Comparison of ENCODE assay signal across 9 cellular contexts in the genomic region with DNA sequence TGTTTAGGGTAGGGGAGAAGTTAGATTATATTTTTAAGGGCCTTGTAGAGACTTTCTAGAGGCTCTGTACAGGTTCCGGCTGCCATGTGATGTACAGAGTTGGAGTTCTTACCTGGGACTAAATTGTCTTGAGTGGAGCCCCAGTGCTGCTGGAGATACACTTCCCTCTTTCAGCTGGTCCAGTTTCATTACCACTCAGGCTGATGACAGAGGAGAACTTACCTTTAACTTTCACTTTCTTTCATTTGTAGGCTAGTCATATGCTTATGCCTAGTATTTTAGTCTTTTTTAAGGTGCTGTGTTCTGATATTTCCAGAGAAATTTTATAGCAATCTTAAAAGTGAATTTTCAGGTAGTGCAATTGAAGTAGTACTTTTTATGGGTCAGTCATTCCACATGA.
DNase-seq lines count a peak whose midpoint lies in the region; ATAC-seq and TF ChIP-seq lines count a peak whose summit lies in the region.
"Had no signal": no experiment of that assay in that cellular context is flagged by ENCODE, and none has a peak within 500 bp of the region (broad histone marks: within the 10 kb centered on the region; RNA-seq: fewer than 3 reads in every experiment).

No MANE protein-coding gene starts in this region.

- H3K23ac ChIP-seq in neuronal stem cell (ENCODE audit: low read depth, low read length, poor library complexity) = no peak overlapping the region

- no peak overlapping the region for H4K91ac ChIP-seq in neuronal stem cell (ENCODE audit: low read depth, low read length, poor library complexity)

- H3K9me3 ChIP-seq in neuronal stem cell (replicated peaks in 1 of 2; ENCODE audit: control insufficient read depth in 2 of 2, insufficient read depth in 1 of 2, low read depth in 1 of 2, low read length in 2 of 2) (no peaks in the 10 kb centered on the region), esophagus muscularis mucosa (no peaks in the 10 kb centered on the region)
- H3K9me3 ChIP-seq: ovary had no signal

- TF ChIP-seq EP300 in esophagus muscularis mucosa (IDR thresholded peaks at IDR 0.05) = no peak

- H3K36me3 ChIP-seq in neuronal stem cell (replicated peaks in 1 of 2; ENCODE audit: control insufficient read depth in 2 of 2, insufficient read depth in 2 of 2, low read length in 2 of 2) = peaks cover 0 to 2% of the 10 kb centered on the region in 2 donors
- H3K36me3 ChIP-seq in esophagus muscularis mucosa = peaks cover 0 to 31% (median 11%) of the 10 kb centered on the region in 4 donors
- H3K36me3 ChIP-seq: ovary had no signal

- H2BK5ac ChIP-seq in neuronal stem cell (ENCODE audit: low read length) = no peak overlapping the region

- no peak overlapping the region for H3K4me2 ChIP-seq in neuronal stem cell (ENCODE audit: insufficient read depth, low read length, poor library complexity, severe bottlenecking)

- intact Hi-C loops in activated CD4-positive, alpha-beta memory T cell treated with anti-CD3 and anti-CD28 coated beads for 36 hours (cut with micrococcal nuclease) = no loop called here
- intact Hi-C loops in esophagus muscularis mucosa (cut with DNase I) = no loop called here

- WGBS in neuronal stem cell (ENCODE audit: extremely low coverage in 2 of 2, insufficient read length in 2 of 2, insufficient replicate concordance in 1 of 2), 2 donors = no CpG with 5 or more reads among the region's 1 CpG
- 86% methylated on average over 1 of the region's 1 CpG for WGBS in esophagus muscularis mucosa

- no peak overlapping the region for H3K4me3 ChIP-seq in neuronal stem cell (ENCODE audit: low read length in 2 of 2)
- H3K4me3 ChIP-seq in esophagus muscularis mucosa = no peak overlapping the region
- H3K4me3 ChIP-seq: ovary had no signal

- TF ChIP-seq POLR2A in GM18505 (IDR thresholded peaks at IDR 0.05; ENCODE audit: borderline replicate concordance, extremely low read depth, insufficient read depth, insufficient read length) = no peak
- no peak for TF ChIP-seq POLR2A in esophagus muscularis mucosa (IDR thresholded peaks at IDR 0.05; ENCODE audit: low read depth)

- no peak for TF ChIP-seq CTCF in esophagus muscularis mucosa (IDR thresholded peaks at IDR 0.05)
- no peak for TF ChIP-seq CTCF in osteocyte (IDR thresholded peaks at IDR 0.05)

- H2AFZ ChIP-seq in neuronal stem cell (ENCODE audit: low read length) = no peak overlapping the region

- DNase-seq in activated naive CD8-positive, alpha-beta T cell treated with anti-CD3 and anti-CD28 coated beads, Interleukin-2, amount 50 U/mL, for 24 hours = no peak
- no peak for DNase-seq in neuronal stem cell (ENCODE audit: low spot score)
- no peak for DNase-seq in activated CD4-positive, alpha-beta memory T cell treated with anti-CD3 and anti-CD28 coated beads for 36 hours
- DNase-seq in esophagus muscularis mucosa (ENCODE audit: extremely low spot score) = no peak
- no peak for DNase-seq in osteocyte (ENCODE audit: extremely low spot score, unreplicated experiment)
- DNase-seq: ovary had no signal

- H3K27me3 Mint-ChIP-seq in activated naive CD8-positive, alpha-beta T cell treated with anti-CD3 and anti-CD28 coated beads, Interleukin-2, amount 50 U/mL, for 24 hours = no peaks in the 10 kb centered on the region
- H3K27me3 Mint-ChIP-seq in activated CD4-positive, alpha-beta memory T cell treated with anti-CD3 and anti-CD28 coated beads for 36 hours = no peaks in the 10 kb centered on the region
- no peaks in the 10 kb centered on the region for H3K27me3 Mint-ChIP-seq in osteocyte (ENCODE audit: unreplicated experiment)

- H3K9me3 Mint-ChIP-seq in activated naive CD8-positive, alpha-beta T cell treated with anti-CD3 and anti-CD28 coated beads, Interleukin-2, amount 50 U/mL, for 24 hours = no peaks in the 10 kb centered on the region
- H3K9me3 Mint-ChIP-seq in activated CD4-positive, alpha-beta memory T cell treated with anti-CD3 and anti-CD28 coated beads for 36 hours = no peaks in the 10 kb centered on the region
- no peaks in the 10 kb centered on the region for H3K9me3 Mint-ChIP-seq in osteocyte (ENCODE audit: unreplicated experiment)

- no peak overlapping the region for H3K4me3 Mint-ChIP-seq in activated naive CD8-positive, alpha-beta T cell treated with anti-CD3 and anti-CD28 coated beads, Interleukin-2, amount 50 U/mL, for 24 hours
- no peak overlapping the region for H3K4me3 Mint-ChIP-seq in activated CD4-positive, alpha-beta memory T cell treated with anti-CD3 and anti-CD28 coated beads for 36 hours
- no peak overlapping the region for H3K4me3 Mint-ChIP-seq in osteocyte (ENCODE audit: unreplicated experiment)

- no peak overlapping the region for H2BK15ac ChIP-seq in neuronal stem cell (ENCODE audit: low read length)

- peaks cover 22% of the 10 kb centered on the region for H3K4me1 Mint-ChIP-seq in activated naive CD8-positive, alpha-beta T cell treated with anti-CD3 and anti-CD28 coated beads, Interleukin-2, amount 50 U/mL, for 24 hours
- peaks cover 13% of the 10 kb centered on the region for H3K4me1 Mint-ChIP-seq in activated CD4-positive, alpha-beta memory T cell treated with anti-CD3 and anti-CD28 coated beads for 36 hours (ENCODE audit: low read depth)
- H3K4me1 Mint-ChIP-seq in osteocyte (ENCODE audit: unreplicated experiment) = peaks cover 13% of the 10 kb centered on the region

- no peak overlapping the region for H4K8ac ChIP-seq in neuronal stem cell (ENCODE audit: low read depth, low read length)

- no peak overlapping the region for H2BK12ac ChIP-seq in neuronal stem cell (ENCODE audit: low read length)

- no peaks in the 10 kb centered on the region for H3K27me3 ChIP-seq in neuronal stem cell (ENCODE audit: control insufficient read depth in 3 of 3, insufficient read depth in 3 of 3, low read depth in 1 of 3, low read length in 3 of 3)
- no peaks in the 10 kb centered on the region for H3K27me3 ChIP-seq in esophagus muscularis mucosa
- H3K27me3 ChIP-seq: ovary had no signal

- H3K27ac Mint-ChIP-seq in activated naive CD8-positive, alpha-beta T cell treated with anti-CD3 and anti-CD28 coated beads, Interleukin-2, amount 50 U/mL, for 24 hours = peak overlapping the region; percentile 44
- H3K27ac Mint-ChIP-seq in activated CD4-positive, alpha-beta memory T cell treated with anti-CD3 and anti-CD28 coated beads for 36 hours = no peak overlapping the region
- no peak overlapping the region for H3K27ac Mint-ChIP-seq in osteocyte (ENCODE audit: unreplicated experiment)

- H3K14ac ChIP-seq in neuronal stem cell (ENCODE audit: low read length) = no peak overlapping the region

- peak; percentile 91 for ATAC-seq in GM18505 (IDR thresholded peaks at IDR 0.05; ENCODE audit: unreplicated experiment)
- peak; percentile 93 for ATAC-seq in GM21515 (IDR thresholded peaks at IDR 0.05; ENCODE audit: unreplicated experiment)
- peak; percentile 72 for ATAC-seq in HG03457 (IDR thresholded peaks at IDR 0.05; ENCODE audit: unreplicated experiment)
- ATAC-seq in activated naive CD8-positive, alpha-beta T cell treated with anti-CD3 and anti-CD28 coated beads, Interleukin-2, amount 50 U/mL, for 24 hours = peak; percentile 71

- H3K36me3 Mint-ChIP-seq in activated naive CD8-positive, alpha-beta T cell treated with anti-CD3 and anti-CD28 coated beads, Interleukin-2, amount 50 U/mL, for 24 hours (ENCODE audit: low read depth) = peaks cover 1% of the 10 kb centered on the region
- peaks cover 7% of the 10 kb centered on the region for H3K36me3 Mint-ChIP-seq in activated CD4-positive, alpha-beta memory T cell treated with anti-CD3 and anti-CD28 coated beads for 36 hours
- peaks cover 18% of the 10 kb centered on the region for H3K36me3 Mint-ChIP-seq in osteocyte (ENCODE audit: unreplicated experiment)

- CTCF ChIA-PET in activated CD4-positive, alpha-beta memory T cell treated with anti-CD3 and anti-CD28 coated beads for 36 hours (lab: Charles Lee) = interaction anchor here (0.6 to 6.7 kb wide), 4 partner anchors 9 to 475 kb away, joined by 3 to 51 read pairs (median 6); no protein-coding TSS in a partner anchor

- H3K4me1 ChIP-seq in neuronal stem cell (ENCODE audit: control insufficient read depth in 2 of 2, insufficient read depth in 1 of 2, low read depth in 1 of 2, low read length in 2 of 2) = peaks cover 10 to 11% of the 10 kb centered on the region in 2 donors
- H3K4me1 ChIP-seq in esophagus muscularis mucosa = peaks cover 0 to 1% (median 0%) of the 10 kb centered on the region in 4 donors

- H3K79me1 ChIP-seq in neuronal stem cell (ENCODE audit: low read depth, low read length) = no peaks in the 10 kb centered on the region

- H3K4ac ChIP-seq in neuronal stem cell (ENCODE audit: low read length) = no peak overlapping the region

- no peak overlapping the region for H3K9ac ChIP-seq in neuronal stem cell (ENCODE audit: low read depth, low read length, poor library complexity)

- H3K18ac ChIP-seq in neuronal stem cell (ENCODE audit: low read length) = no peak overlapping the region

- H2AK5ac ChIP-seq in neuronal stem cell (ENCODE audit: low read depth, low read length) = no peak overlapping the region

- H3K27ac ChIP-seq in neuronal stem cell (replicated peaks; ENCODE audit: low read length) (no peak overlapping the region), esophagus muscularis mucosa (replicated peaks in 1 of 4) (no peak overlapping the region)
- H3K27ac ChIP-seq: ovary had no signal

- POLR2A ChIA-PET in activated CD4-positive, alpha-beta memory T cell treated with anti-CD3 and anti-CD28 coated beads for 36 hours (lab: Charles Lee) = no interaction called here

- no peak overlapping the region for H2BK120ac ChIP-seq in neuronal stem cell (ENCODE audit: low read depth, low read length)
